10 cellular contexts compared by ENCODE assay signal in genomic region chr17:6548578-6549330, GRCh38. TPM values are rescaled to one million over a fixed set of nuclear protein-coding genes. Genes with fewer than 3 reads are reported as not detected.
DNase-seq lines count a peak whose midpoint lies in the region; ATAC-seq and TF ChIP-seq lines count a peak whose summit lies in the region.
"Had no signal": no experiment of that assay in that cellular context is flagged by ENCODE, and none has a peak within 500 bp of the region (broad histone marks: within the 10 kb centered on the region; RNA-seq: fewer than 3 reads in every experiment).

No MANE protein-coding gene starts in this region.

- DNase-seq in activated naive CD4-positive, alpha-beta T cell treated with anti-CD3 and anti-CD28 coated beads for 36 hours = peak; percentile 68
- DNase-seq in activated naive CD4-positive, alpha-beta T cell treated with anti-CD3 and anti-CD28 coated beads, Interleukin-2, amount 50 U/mL, for 16 hours = no peak
- DNase-seq in PC-3 (peak; percentile 46), Right ventricle myocardium superior (peak; percentile 47), type B pancreatic cell (ENCODE audit: extremely low spot score, unreplicated experiment) (no peak), GM10266 (ENCODE audit: extremely low spot score) (no peak)
- DNase-seq: HCEC 1CT had no signal

- H3K27ac ChIP-seq in PC-3 (ENCODE audit: low read length) = peak overlapping the region; percentile 62
- H3K27ac ChIP-seq: thoracic aorta had no signal

- no peak overlapping the region for H3K9ac ChIP-seq in PC-3 (ENCODE audit: low read length)

- TF ChIP-seq CTCF in PC-3 (conservative IDR thresholded peaks at IDR 0.05; ENCODE audit: low read depth, low read length) (no peak), type B pancreatic cell (conservative IDR thresholded peaks at IDR 0.05) (no peak), GM10266 (IDR thresholded peaks at IDR 0.05; ENCODE audit: control insufficient read depth, insufficient read depth, low read depth, missing control alignments) (no peak)

- no peak overlapping the region for H3K4me3 ChIP-seq in PC-3 (ENCODE audit: low read length)
- H3K4me3 ChIP-seq: thoracic aorta had no signal

- H4K20me1 ChIP-seq in PC-3 (ENCODE audit: low read length) = no peaks in the 10 kb centered on the region

- peaks cover 8% of the 10 kb centered on the region for H3K4me1 Mint-ChIP-seq in activated naive CD4-positive, alpha-beta T cell treated with anti-CD3 and anti-CD28 coated beads for 36 hours (ENCODE audit: low read depth)
- peaks cover 17% of the 10 kb centered on the region for H3K4me1 Mint-ChIP-seq in type B pancreatic cell (ENCODE audit: unreplicated experiment)

- peak overlapping the region; percentile 13; the same call in 1 of the 2 replicates for H3K4me2 ChIP-seq in PC-3 (ENCODE audit: low read length)

- H3K36me3 Mint-ChIP-seq in activated naive CD4-positive, alpha-beta T cell treated with anti-CD3 and anti-CD28 coated beads for 36 hours (ENCODE audit: low read depth) = no peaks in the 10 kb centered on the region
- H3K36me3 Mint-ChIP-seq in type B pancreatic cell = no peaks in the 10 kb centered on the region

- intact Hi-C loops in activated naive CD4-positive, alpha-beta T cell treated with anti-CD3 and anti-CD28 coated beads for 36 hours (cut with micrococcal nuclease) = loop anchor here (5.0 kb wide), 1 partner anchor 76 kb away; no protein-coding TSS in a partner anchor
- intact Hi-C loops in PC-3 (cut with micrococcal nuclease) = no loop called here
- intact Hi-C loops in Right ventricle myocardium superior (cut with DNase I) = no loop called here

- CTCF ChIA-PET in activated naive CD4-positive, alpha-beta T cell treated with anti-CD3 and anti-CD28 coated beads for 36 hours (lab: Charles Lee) = no interaction called here
- CTCF ChIA-PET in PC-3 (lab: Charles Lee) = no interaction called here

- no peaks in the 10 kb centered on the region for H3K9me3 Mint-ChIP-seq in activated naive CD4-positive, alpha-beta T cell treated with anti-CD3 and anti-CD28 coated beads for 36 hours
- no peaks in the 10 kb centered on the region for H3K9me3 Mint-ChIP-seq in type B pancreatic cell

- H3K9me2 ChIP-seq in PC-3 (replicated peaks; ENCODE audit: low read length) = no peaks in the 10 kb centered on the region

- H3K27me3 Mint-ChIP-seq in activated naive CD4-positive, alpha-beta T cell treated with anti-CD3 and anti-CD28 coated beads for 36 hours (ENCODE audit: low read depth) = peaks cover 1% of the 10 kb centered on the region
- peaks cover 14% of the 10 kb centered on the region for H3K27me3 Mint-ChIP-seq in type B pancreatic cell

- no peak overlapping the region for H3K4me3 Mint-ChIP-seq in activated naive CD4-positive, alpha-beta T cell treated with anti-CD3 and anti-CD28 coated beads for 36 hours
- H3K4me3 Mint-ChIP-seq in type B pancreatic cell = peak overlapping the region; percentile 22

- H3K36me3 ChIP-seq in PC-3 (ENCODE audit: low read depth, low read length) = no peaks in the 10 kb centered on the region
- H3K36me3 ChIP-seq: thoracic aorta had no signal

- POLR2A ChIA-PET in PC-3 (lab: Charles Lee; ENCODE audit: unreplicated experiment) = no interaction called here

- H3K9me3 ChIP-seq in PC-3 (ENCODE audit: low read length) = no peaks in the 10 kb centered on the region
- H3K9me3 ChIP-seq: thoracic aorta had no signal

- H3K27ac Mint-ChIP-seq in activated naive CD4-positive, alpha-beta T cell treated with anti-CD3 and anti-CD28 coated beads for 36 hours = no peak overlapping the region
- peak overlapping the region; percentile 41 for H3K27ac Mint-ChIP-seq in type B pancreatic cell

- no peak overlapping the region for H2AFZ ChIP-seq in PC-3 (ENCODE audit: low read length)

- H3F3A ChIP-seq in PC-3 (ENCODE audit: low read length, unreplicated experiment) = no peaks in the 10 kb centered on the region

- ATAC-seq in PC-3 = peak; percentile 65
- peak; percentile 80 for ATAC-seq in Right ventricle myocardium superior (ENCODE audit: poor library complexity)
- ATAC-seq in HG03045 (IDR thresholded peaks at IDR 0.05; ENCODE audit: unreplicated experiment) = no peak
- ATAC-seq in GM21717 (IDR thresholded peaks at IDR 0.05; ENCODE audit: unreplicated experiment) = no peak

- H3K79me2 ChIP-seq in PC-3 (ENCODE audit: low read length) = peaks cover 4% of the 10 kb centered on the region; the same call in 1 of the 2 replicates

- BruUV-seq in PC-3 (replicated peaks; lab: Mats Ljungman, UMichigan) = no TSS peak

- H3K27me3 ChIP-seq in PC-3 (ENCODE audit: low read length) = no peaks in the 10 kb centered on the region

- H3K4me1 ChIP-seq in PC-3 (ENCODE audit: insufficient read depth, low read length) = peaks cover 47% of the 10 kb centered on the region

RNA-seq across cellular contexts. Expression of gene PITPNM3, which starts 7.6 kb away (rescaled TPM):
- under 1 TPM; 0.38 to 0.67 TPM for total RNA-seq in activated naive CD4-positive, alpha-beta T cell treated with anti-CD3 and anti-CD28 coated beads for 36 hours
- 7.1 and 9.7 TPM in 2 replicates for total RNA-seq in PC-3 (2014; rRNA removed)
- 0.27 TPM for total RNA-seq in Right ventricle myocardium superior
- 4.3 and 7.7 TPM in 2 replicates for total RNA-seq in type B pancreatic cell (ENCODE audit: low replicate concordance)

Comparison
In these comparisons a context has a peak if more than half of its experiments do, and no peak if none do; other contexts are left out.
1. DNase-seq: peak in activated naive CD4-positive, alpha-beta T cell treated with anti-CD3 and anti-CD28 coated beads for 36 hours (single experiment), PC-3 (single experiment) and Right ventricle myocardium superior (single experiment); none in activated naive CD4-positive, alpha-beta T cell treated with anti-CD3 and anti-CD28 coated beads, Interleukin-2, amount 50 U/mL, for 16 hours (single experiment), type B pancreatic cell (single experiment) and GM10266 (single experiment).
2. ATAC-seq: peak in PC-3 (single experiment) and Right ventricle myocardium superior (single experiment); none in HG03045 (single experiment) and GM21717 (single experiment).